Comparison of ENCODE assay signal across 1 cellular context in genomic region chr16:87789437-87790277, GRCh38.
TF ChIP-seq lines count a peak whose summit lies in the region.

No MANE protein-coding gene starts in this region.

TF ChIP-seq in HepG2, 621 proteins besides CTCF, POLR2A, EP300 and RAD21 (continued from another document and continues in another):
- TF ChIP-seq GPBP1L1 (CRISPR knock-in tag; IDR thresholded peaks at IDR 0.05) (no peak), ZKSCAN1 (IDR thresholded peaks at IDR 0.05; ENCODE audit: low read length) (peak; percentile 61; the same call in 1 of the 2 replicates), FOXK1 (CRISPR knock-in tag; IDR thresholded peaks at IDR 0.05; ENCODE audit: borderline replicate concordance, low read depth) (peak; percentile 52; the same call in 1 of the 2 replicates), ZFP36 (IDR thresholded peaks at IDR 0.05; ENCODE audit: borderline replicate concordance, low read depth, low read length, partially characterized antibody) (no peak), CREM (IDR thresholded peaks at IDR 0.05) (peak; percentile 86), CREM (CRISPR knock-in tag; IDR thresholded peaks at IDR 0.05) (no peak), DMAP1 (CRISPR knock-in tag; IDR thresholded peaks at IDR 0.05) (peak; percentile 89), ZNF883 (CRISPR knock-in tag; IDR thresholded peaks at IDR 0.05; ENCODE audit: not compliant biosample characterization) (no peak), ZNF512 (CRISPR knock-in tag; IDR thresholded peaks at IDR 0.05) (peak; percentile 80; the same call in 1 of the 2 replicates), MAFK (conservative IDR thresholded peaks at IDR 0.05 in 1 of 2, IDR thresholded peaks at IDR 0.05 in 1 of 2; ENCODE audit: low read length in 2 of 2) (no peak; a peak in 1 of 4 replicates), SNAPC5 (CRISPR knock-in tag; IDR thresholded peaks at IDR 0.05; ENCODE audit: borderline replicate concordance) (no peak), MED8 (CRISPR knock-in tag; IDR thresholded peaks at IDR 0.05; ENCODE audit: insufficient replicate concordance) (no peak), E2F2 (CRISPR knock-in tag; IDR thresholded peaks at IDR 0.05; ENCODE audit: borderline replicate concordance) (peak; percentile 10; the same call in 1 of the 2 replicates), ZNF747 (CRISPR knock-in tag; IDR thresholded peaks at IDR 0.05; ENCODE audit: borderline replicate concordance) (peak; percentile 25; the same call in 1 of the 2 replicates), MED1 (CRISPR knock-in tag; IDR thresholded peaks at IDR 0.05) (peak; percentile 94), MLX (CRISPR knock-in tag; IDR thresholded peaks at IDR 0.05) (peak; percentile 65; the same call in 1 of the 2 replicates), ZHX2 (IDR thresholded peaks at IDR 0.05; ENCODE audit: low read depth) (peak; percentile 47; the same call in 1 of the 2 replicates), ZHX2 (CRISPR knock-in tag; IDR thresholded peaks at IDR 0.05; ENCODE audit: borderline replicate concordance) (no peak), XRCC5 (optimal IDR thresholded peaks at IDR 0.05; ENCODE audit: low read length) (no peak), AHDC1 (CRISPR knock-in tag; IDR thresholded peaks at IDR 0.05; ENCODE audit: borderline replicate concordance) (peak; percentile 92), ZNF644 (CRISPR knock-in tag; IDR thresholded peaks at IDR 0.05; ENCODE audit: low read depth) (peak; percentile 89), STAT5B (CRISPR knock-in tag; IDR thresholded peaks at IDR 0.05) (0 out of 2 replicates have a peak, but pooled peaks have one; percentile 52), ZBTB7A (CRISPR knock-in tag; IDR thresholded peaks at IDR 0.05) (peak; percentile 86; the same call in 1 of the 2 replicates), TFAP4 (IDR thresholded peaks at IDR 0.05; ENCODE audit: borderline replicate concordance, low read depth) (peak; percentile 71), ZNF850 (CRISPR knock-in tag; conservative IDR thresholded peaks at IDR 0.05) (0 out of 2 replicates have a peak, but pooled peaks have one; percentile 36), KAT7 (CRISPR knock-in tag; IDR thresholded peaks at IDR 0.05; ENCODE audit: borderline replicate concordance) (peak; percentile 66), PRMT3 (CRISPR knock-in tag; IDR thresholded peaks at IDR 0.05; ENCODE audit: borderline replicate concordance, low read depth) (no peak), ZNF329 (CRISPR knock-in tag; IDR thresholded peaks at IDR 0.05; ENCODE audit: low read depth) (peak; percentile 50; the same call in 1 of the 2 replicates), ARNTL (CRISPR knock-in tag; IDR thresholded peaks at IDR 0.05) (no peak; the same call in 1 of the 2 replicates), ATAD3A (CRISPR knock-in tag; IDR thresholded peaks at IDR 0.05) (no peak), ZNF367 (CRISPR knock-in tag; IDR thresholded peaks at IDR 0.05; ENCODE audit: borderline replicate concordance) (no peak), ZSCAN21 (CRISPR knock-in tag; IDR thresholded peaks at IDR 0.05; ENCODE audit: borderline replicate concordance) (no peak), GATAD1 (CRISPR knock-in tag; IDR thresholded peaks at IDR 0.05) (peak; percentile 57; the same call in 1 of the 2 replicates), ADNP (CRISPR knock-in tag; IDR thresholded peaks at IDR 0.05) (peak; percentile 38), FOXA1 (IDR thresholded peaks at IDR 0.05) (0 out of 2 replicates have a peak, but pooled peaks have one; percentile 16), FOXA1 (CRISPR knock-in tag; IDR thresholded peaks at IDR 0.05) (peak; percentile 93), ZNF557 (CRISPR knock-in tag; IDR thresholded peaks at IDR 0.05) (0 out of 2 replicates have a peak, but pooled peaks have one; percentile 75), ZNF678 (CRISPR knock-in tag; IDR thresholded peaks at IDR 0.05) (peak; percentile 77; the same call in 1 of the 2 replicates), ZBTB37 (CRISPR knock-in tag; IDR thresholded peaks at IDR 0.05) (peak; percentile 83), HNRNPUL1 (IDR thresholded peaks at IDR 0.05; ENCODE audit: low read depth, low read length) (no peak)
